Comparison of ENCODE assay signal across 28 cellular contexts in the genomic region with DNA sequence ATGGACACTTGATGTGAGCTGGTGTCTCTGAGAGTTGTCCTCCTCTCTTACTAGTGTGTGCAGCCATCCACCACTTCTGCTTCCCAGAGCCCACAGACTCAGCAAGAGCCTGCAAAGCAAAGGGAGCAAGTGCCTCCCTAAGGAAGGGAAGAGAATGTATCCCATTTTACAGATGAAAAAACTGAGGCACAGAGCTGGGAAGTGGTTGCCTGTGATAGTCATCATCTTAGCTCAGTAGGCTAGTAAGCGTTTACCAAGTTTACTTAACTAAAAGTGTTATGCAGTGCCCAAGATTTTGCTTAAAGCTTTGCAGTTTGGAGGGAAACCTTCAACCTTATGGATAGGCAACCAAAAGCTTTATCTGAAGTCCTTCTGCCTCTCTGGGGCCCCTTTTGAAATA. TPM values are rescaled to one million over a fixed set of nuclear protein-coding genes. Genes with fewer than 3 reads are reported as not detected.
"Had no signal": no experiment of that assay in that cellular context is flagged by ENCODE, and none has a peak within 500 bp of the region (broad histone marks: within the 10 kb centered on the region; RNA-seq: fewer than 3 reads in every experiment).

No MANE protein-coding gene starts in this region.

- H3K4me1 ChIP-seq: lower lobe of right lung, pancreas, uterus had no signal

- H3K4me3 ChIP-seq: left lung, lower lobe of right lung, pancreas, right atrium auricular region, skin epidermis, suprapubic skin, thoracic aorta, tibial artery, upper lobe of left lung, uterus had no signal

- H3K27ac Mint-ChIP-seq: nephron; progenitor cell of endocrine pancreas; stimulated activated naive CD8-positive, alpha-beta T cell treated with anti-CD3 and anti-CD28 coated beads, Interleukin-15, Interleukin-2, amounts not matched to agents 100 ng/mL and 50 ng/mL, for 24 hours had no signal

- ATAC-seq: left colon; left lung; lower lobe of right lung; naive thymus-derived CD8-positive, alpha-beta T cell; pancreas; sciatic nerve had no signal

- H3K4me3 Mint-ChIP-seq: naive thymus-derived CD8-positive, alpha-beta T cell; nephron; neural crest cell; stimulated activated naive CD8-positive, alpha-beta T cell treated with anti-CD3 and anti-CD28 coated beads, Interleukin-15, Interleukin-2, amounts not matched to agents 100 ng/mL and 50 ng/mL, for 24 hours had no signal

- H3K9me3 ChIP-seq: lower lobe of right lung, pancreas, right atrium auricular region, suprapubic skin, thoracic aorta, tibial artery, uterus had no signal

- H3K9me3 Mint-ChIP-seq: nephron had no signal

- H3K27me3 ChIP-seq: left lung, pancreas, right atrium auricular region, suprapubic skin, tibial artery, upper lobe of left lung, uterus had no signal

- FAIRE-seq: kidney, pancreas had no signal

- H3K36me3 ChIP-seq: lower lobe of right lung, pancreas, upper lobe of left lung, uterus had no signal

- H3K27ac ChIP-seq: left lung, lower lobe of right lung, pancreas, right atrium auricular region, skin epidermis, suprapubic skin, upper lobe of left lung, uterus had no signal

- DNase-seq: head of caudate nucleus; hippocampal formation; kidney; left colon; left lung; lower lobe of right lung; mammary epithelial cell; mesenchymal stem cell; naive thymus-derived CD8-positive, alpha-beta T cell; nucleus accumbens; pancreas; stimulated activated CD4-positive, alpha-beta T cell treated with anti-CD3 and anti-CD28 coated beads, Interleukin-12 subunit alpha, Interleukin-12 subunit beta, amount 100 ng/mL, for 4 hours; stimulated activated CD4-positive, alpha-beta T cell treated with anti-CD3 and anti-CD28 coated beads, Interleukin-15, amount 100 ng/mL, for 24 hours; stimulated activated CD4-positive, alpha-beta T cell treated with anti-CD3 and anti-CD28 coated beads, Interleukin-2, amount 100 ng/mL, for 24 hours; stimulated activated CD4-positive, alpha-beta T cell treated with anti-CD3 and anti-CD28 coated beads, Interleukin-4, amount 100 ng/mL, for 1 hour; stimulated activated naive CD4-positive, alpha-beta T cell; tibial artery; uterus had no signal

- H3K27me3 Mint-ChIP-seq: naive thymus-derived CD8-positive, alpha-beta T cell; progenitor cell of endocrine pancreas; stimulated activated naive CD8-positive, alpha-beta T cell treated with anti-CD3 and anti-CD28 coated beads, Interleukin-15, Interleukin-2, amounts not matched to agents 100 ng/mL and 50 ng/mL, for 24 hours had no signal

RNA-seq across cellular contexts. Expression of a gene that starts 47.1 kb away (rescaled TPM):
- total RNA-seq: naive thymus-derived CD8-positive, alpha-beta T cell; progenitor cell of endocrine pancreas had no signal
- polyA plus RNA-seq: naive thymus-derived CD8-positive, alpha-beta T cell had no signal
